ENCODE assay signal across 8 cellular contexts in the genomic region with DNA sequence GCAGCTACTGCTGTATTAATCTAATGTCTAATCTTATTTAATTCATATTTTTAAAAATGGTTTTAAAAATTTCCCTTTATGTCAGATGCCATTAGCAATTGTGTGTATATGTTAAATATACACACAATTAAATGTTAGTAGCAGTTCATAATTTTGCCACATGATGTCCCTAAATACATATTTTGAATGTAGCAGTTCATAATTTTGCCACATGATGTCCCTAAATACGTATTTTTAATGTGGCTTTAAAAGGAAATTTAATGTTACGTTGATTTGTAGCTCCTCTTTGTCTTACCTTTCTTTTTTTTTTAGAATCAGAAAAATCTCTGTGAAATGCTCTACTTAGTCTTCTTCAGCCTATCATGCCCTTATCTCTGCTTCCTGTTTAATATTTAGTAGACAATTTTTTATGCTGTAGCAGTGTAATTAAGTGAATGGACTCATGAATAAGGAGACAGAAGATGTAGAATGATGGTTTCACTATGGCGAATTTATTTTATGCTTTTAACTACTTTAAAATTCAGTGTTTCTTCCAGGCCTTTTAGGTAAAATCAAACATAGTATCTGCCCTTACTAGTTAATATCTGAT. TPM values are rescaled to one million over a fixed set of nuclear protein-coding genes. Genes with fewer than 3 reads are reported as not detected.
A peak's percentile ranks its signal among the peaks of the same experiment; 100 is the strongest.
DNase-seq lines count a peak whose midpoint lies in the region; ATAC-seq and TF ChIP-seq lines count a peak whose summit lies in the region.

No MANE protein-coding gene starts in this region.

- no peak overlapping the region for H3K56ac ChIP-seq in IMR-90 (ENCODE audit: extremely low read depth, insufficient read depth, low read length)

- no peak overlapping the region for H2AK9ac ChIP-seq in IMR-90 (replicated peaks; ENCODE audit: low read depth, low read length, poor library complexity)

- H4K5ac ChIP-seq in IMR-90 (ENCODE audit: low read depth, low read length), result no peak overlapping the region

- H2BK15ac ChIP-seq in IMR-90 (ENCODE audit: low read depth, low read length), result no peak overlapping the region

- dilution Hi-C loops in IMR-90 (cut with HindIII; ENCODE audit: low sequenced_read_pairs, unreplicated experiment), result no loop called here

- H3K18ac ChIP-seq in IMR-90 (ENCODE audit: low read depth, low read length), result no peak overlapping the region

- TF ChIP-seq POLR2A in IMR-90 (IDR thresholded peaks at IDR 0.05; ENCODE audit: low read depth, low read length), result no peak

- no peaks in the 10 kb centered on the region for H4K20me1 ChIP-seq in IMR-90 (ENCODE audit: insufficient read depth, low read length)

- in situ Hi-C loops in G401 (cut with HindIII; ENCODE audit: low sequenced_read_pairs), result no loop called here
- in situ Hi-C loops in IMR-90 (cut with MboI; ENCODE audit: low sequenced_read_pairs), result loop anchor here (25.0 kb wide), 1 partner anchor 980 kb away; no protein-coding TSS in a partner anchor

- H3K9me3 ChIP-seq in IMR-90 (ENCODE audit: control insufficient read depth, insufficient read depth, low read length), result no peaks in the 10 kb centered on the region

- no CpG with 5 or more reads among the region's 3 CpGs for WGBS in IMR-90 (ENCODE audit: extremely low coverage in 2 of 2, insufficient read length in 1 of 2), 2 experiments

- H3K79me1 ChIP-seq in IMR-90 (ENCODE audit: low read depth in 1 of 2, low read length in 2 of 2), result no peaks in the 10 kb centered on the region

- H3K9me1 ChIP-seq in IMR-90 (ENCODE audit: insufficient read depth, low read length), result no peaks in the 10 kb centered on the region

- no peak overlapping the region for H3K4ac ChIP-seq in IMR-90 (ENCODE audit: low read depth, low read length)

- intact Hi-C loops in IMR-90 (cut with micrococcal nuclease), result loop anchor here (1.0 to 5.0 kb wide), 5 partner anchors 40 to 564 kb away; no protein-coding TSS in a partner anchor

- peak overlapping the region; percentile 75; the same call in 1 of the 2 replicates for H3K4me2 ChIP-seq in IMR-90 (ENCODE audit: low read depth, low read length)

- TF ChIP-seq RAD21 in IMR-90 (IDR thresholded peaks at IDR 0.05; ENCODE audit: low read length), result peak; percentile 72

- CTCF ChIA-PET in IMR-90 (lab: Yijun Ruan, JAX), result interaction anchor here (0.6 to 1.9 kb wide), 4 partner anchors 11 to 167 kb away, joined by 3 to 9 read pairs (median 4); no protein-coding TSS in a partner anchor

- H3K14ac ChIP-seq in IMR-90 (replicated peaks; ENCODE audit: low read depth, low read length), result no peak overlapping the region

- H3K4me3 ChIP-seq in IMR-90 (ENCODE audit: insufficient read depth, low read depth, low read length), result no peak overlapping the region; the same call in 1 of the 2 replicates

- H3K36me3 ChIP-seq in IMR-90 (ENCODE audit: control insufficient read depth, insufficient read depth, low read length), result no peaks in the 10 kb centered on the region

- H3K27me3 ChIP-seq in IMR-90 (ENCODE audit: control insufficient read depth, insufficient read depth, low read length), result no peaks in the 10 kb centered on the region

- H3K27ac ChIP-seq in IMR-90 (ENCODE audit: insufficient read depth, low read length) (no peak overlapping the region; the same call in 1 of the 2 replicates), VCaP (peak overlapping the region; percentile 30; the same call in 1 of the 2 replicates)

- peak; percentile 9 for DNase-seq in G401 (ENCODE audit: low spot score)
- peak; percentile 54 for DNase-seq in IMR-90
- DNase-seq in left lobe of liver (ENCODE audit: low spot score), result no peak
- no peak for DNase-seq in islet precursor cell
- no peak for DNase-seq in NK-92 treated with Interleukin-12 subunit alpha and Interleukin-12 subunit beta, amount 100 ng/mL, for 24 hours (lab: John Stamatoyannopoulos, UW)
- no peak for DNase-seq in D341Med (ENCODE audit: low spot score)

- H2BK5ac ChIP-seq in IMR-90 (ENCODE audit: low read depth, low read length, poor library complexity, severe bottlenecking), result no peak overlapping the region

- H3K23ac ChIP-seq in IMR-90 (ENCODE audit: low read depth, low read length), result no peak overlapping the region

- no peak overlapping the region for H2AFZ ChIP-seq in IMR-90 (replicated peaks; ENCODE audit: low read length, poor library complexity)

- H2AK5ac ChIP-seq in IMR-90 (ENCODE audit: low read depth, low read length), result no peak overlapping the region

- no peak overlapping the region; the same call in 1 of the 2 replicates for H3K9ac ChIP-seq in IMR-90 (ENCODE audit: low read depth, low read length)

- TF ChIP-seq CTCF in IMR-90 (conservative IDR thresholded peaks at IDR 0.05; ENCODE audit: low read depth, low read length) (peak; percentile 98), VCaP (conservative IDR thresholded peaks at IDR 0.05) (peak; percentile 84)

- peak; percentile 84 for ATAC-seq in GM21367 (IDR thresholded peaks at IDR 0.05; ENCODE audit: unreplicated experiment)
- ATAC-seq in IMR-90 (ENCODE audit: low read depth), result peak; percentile 81
- ATAC-seq in left lobe of liver, result peak; percentile 70

- POLR2A ChIA-PET in IMR-90 (lab: Charles Lee; ENCODE audit: unreplicated experiment), result no interaction called here

- no TSS peak for BruUV-seq in IMR-90 (replicated peaks; lab: Mats Ljungman, UMichigan)

- no peaks in the 10 kb centered on the region for H3K4me1 ChIP-seq in IMR-90 (ENCODE audit: control insufficient read depth, insufficient read depth, low read length)

- no peak overlapping the region for H4K91ac ChIP-seq in IMR-90 (ENCODE audit: insufficient read depth, low read depth, low read length)

- H4K8ac ChIP-seq in IMR-90 (ENCODE audit: low read depth in 2 of 2, low read length in 2 of 2), result no peak overlapping the region

- no peak overlapping the region for H2BK120ac ChIP-seq in IMR-90 (ENCODE audit: low read depth, low read length)

- H2BK20ac ChIP-seq in IMR-90 (ENCODE audit: low read depth, low read length), result no peak overlapping the region

TF ChIP-seq in IMR-90, 13 proteins besides CTCF, POLR2A, EP300 and RAD21:
- TF ChIP-seq MAZ (IDR thresholded peaks at IDR 0.05; ENCODE audit: borderline replicate concordance, low read depth, low read length), result no peak
- no peak for TF ChIP-seq RFX5 (IDR thresholded peaks at IDR 0.05; ENCODE audit: low read depth, low read length)
- TF ChIP-seq, protein P1, sequence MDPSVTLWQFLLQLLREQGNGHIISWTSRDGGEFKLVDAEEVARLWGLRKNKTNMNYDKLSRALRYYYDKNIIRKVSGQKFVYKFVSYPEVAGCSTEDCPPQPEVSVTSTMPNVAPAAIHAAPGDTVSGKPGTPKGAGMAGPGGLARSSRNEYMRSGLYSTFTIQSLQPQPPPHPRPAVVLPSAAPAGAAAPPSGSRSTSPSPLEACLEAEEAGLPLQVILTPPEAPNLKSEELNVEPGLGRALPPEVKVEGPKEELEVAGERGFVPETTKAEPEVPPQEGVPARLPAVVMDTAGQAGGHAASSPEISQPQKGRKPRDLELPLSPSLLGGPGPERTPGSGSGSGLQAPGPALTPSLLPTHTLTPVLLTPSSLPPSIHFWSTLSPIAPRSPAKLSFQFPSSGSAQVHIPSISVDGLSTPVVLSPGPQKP (IDR thresholded peaks at IDR 0.05; ENCODE audit: borderline replicate concordance, low read depth, low read length), result no peak
- TF ChIP-seq MXI1 (IDR thresholded peaks at IDR 0.05; ENCODE audit: borderline replicate concordance, low read depth, low read length), result no peak
- peak; percentile 75 for TF ChIP-seq SMC3 (IDR thresholded peaks at IDR 0.05; ENCODE audit: low read depth, low read length)

RNA-seq across cellular contexts. Expression of a gene that starts 26.1 kb away (rescaled TPM):
- not detected in 2 replicates for total RNA-seq in G401 (2014; rRNA removed; shearing (Covaris generic))
- total RNA-seq in IMR-90 (2012; rRNA removed), result not detected in 2 replicates
- not detected in 2 replicates for polyA plus RNA-seq in IMR-90 (2012; rRNA removed)
- polyA plus RNA-seq in IMR-90 (2012; cell fraction: cytosol; rRNA removed), result not detected in 2 replicates
- not detected in 2 replicates for polyA plus RNA-seq in IMR-90 (2012; cell fraction: nucleus; rRNA removed; ENCODE audit: low replicate concordance)
- 0.15 TPM for total RNA-seq in left lobe of liver

Comparison
In these comparisons a context has a peak if more than half of its experiments do, and no peak if none do; other contexts are left out.
1. DNase-seq: peak in G401 (single experiment) and IMR-90 (single experiment); none in left lobe of liver (single experiment), islet precursor cell (single experiment), NK-92 treated with Interleukin-12 subunit alpha and Interleukin-12 subunit beta, amount 100 ng/mL, for 24 hours (single experiment) and D341Med (single experiment).
2. Peak in every context shown above with its lines, with median percentiles within 50 percentile points of each other: ATAC-seq.